In the genomic region with DNA sequence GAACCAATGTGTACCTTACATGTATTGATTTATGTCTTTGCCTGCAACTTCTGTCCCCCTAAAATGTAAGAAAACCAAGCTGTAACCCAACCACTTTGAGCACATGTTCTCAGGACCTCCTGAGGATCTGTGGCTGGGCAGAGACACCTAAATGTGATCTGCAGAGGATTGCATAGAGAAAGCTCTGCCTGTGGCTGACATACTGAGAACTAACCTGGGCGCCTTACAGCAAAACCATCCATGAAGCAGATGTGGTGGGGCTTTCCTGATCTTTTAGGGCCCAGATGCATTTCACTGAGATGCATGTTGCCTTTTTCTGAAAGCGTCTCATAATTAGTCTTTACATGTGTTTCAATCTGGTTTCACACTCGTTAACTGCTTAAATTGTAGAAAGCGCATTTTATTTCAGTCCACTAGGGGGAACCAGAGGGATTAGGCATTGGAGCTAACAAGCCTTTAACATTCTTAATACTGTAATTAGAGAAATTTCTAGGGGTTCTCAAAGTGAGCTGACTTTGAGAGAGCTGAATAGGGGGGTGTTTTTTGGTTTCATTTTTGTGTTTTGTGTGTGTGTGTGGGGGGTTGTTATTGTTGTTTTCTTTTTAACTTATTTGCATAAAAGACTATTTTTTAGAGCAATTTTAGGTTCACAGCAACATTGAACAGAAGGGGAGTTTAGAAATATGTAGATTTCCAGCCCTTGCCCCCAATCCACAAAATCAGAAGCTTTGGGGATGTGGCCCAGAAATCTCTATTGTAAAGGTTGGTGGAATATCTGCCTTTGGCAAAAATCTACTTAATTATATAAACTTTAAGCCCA, we compare ENCODE assay signal across 8 cellular contexts. TPM values are rescaled to one million over a fixed set of nuclear protein-coding genes. Genes with fewer than 3 reads are reported as not detected.
DNase-seq lines count a peak whose midpoint lies in the region; ATAC-seq and TF ChIP-seq lines count a peak whose summit lies in the region.

No MANE protein-coding gene starts in this region.

- H3K36me3 ChIP-seq in OCI-LY3 (replicated peaks; ENCODE audit: low read depth, low read length): no peaks in the 10 kb centered on the region
- H3K36me3 ChIP-seq in right lobe of liver: no peaks in the 10 kb centered on the region

- H4K20me1 ChIP-seq in OCI-LY3 (ENCODE audit: insufficient read depth, low read length): no peaks in the 10 kb centered on the region

- peak overlapping the region; percentile 36; the same call in 1 of the 2 replicates for H3K4me3 ChIP-seq in OCI-LY3 (ENCODE audit: low read length)
- no peak overlapping the region for H3K4me3 ChIP-seq in right lobe of liver

- peak overlapping the region; percentile 51 for H3K4me2 ChIP-seq in OCI-LY3 (ENCODE audit: low read length)

- H3K27me3 Mint-ChIP-seq in activated CD4-positive, alpha-beta T cell treated with anti-CD3 and anti-CD28 coated beads for 36 hours: no peaks in the 10 kb centered on the region
- H3K27me3 Mint-ChIP-seq in chondrocyte (ENCODE audit: low read depth) (no peaks in the 10 kb centered on the region), type B pancreatic cell (no peaks in the 10 kb centered on the region)

- TF ChIP-seq CTCF in OCI-LY3 (IDR thresholded peaks at IDR 0.05; ENCODE audit: low read depth, low read length) (peak; percentile 71), chondrocyte (IDR thresholded peaks at IDR 0.05) (peak; percentile 92), right lobe of liver (IDR thresholded peaks at IDR 0.05) (peak; percentile 71 to 87 (median 82)), type B pancreatic cell (conservative IDR thresholded peaks at IDR 0.05) (peak; percentile 90)

- no peak overlapping the region for H3K9ac ChIP-seq in OCI-LY3 (ENCODE audit: low read length)

- intact Hi-C loops in activated CD4-positive, alpha-beta T cell treated with anti-CD3 and anti-CD28 coated beads for 36 hours (cut with DNase I, micrococcal nuclease): loop anchor here in 1 of 2 experiments (2.0 kb wide), 1 partner anchor 17 kb away; no protein-coding TSS in a partner anchor
- intact Hi-C loops in right lobe of liver (cut with DNase I): no loop called here

- WGBS in right lobe of liver (ENCODE audit: insufficient coverage, low coverage, low lambda C conversion rate, missing lambda C conversion rate): 25% methylated on average over 4 of the region's 4 CpGs

- H3K4me1 ChIP-seq in OCI-LY3 (ENCODE audit: low read length): no peaks in the 10 kb centered on the region
- peaks cover 0 to 5% (median 0%) of the 10 kb centered on the region in 4 donors for H3K4me1 ChIP-seq in right lobe of liver

- CTCF ChIA-PET in activated CD4-positive, alpha-beta T cell treated with anti-CD3 and anti-CD28 coated beads for 36 hours (lab: Charles Lee): interaction anchor here (0.6 to 1.9 kb wide), 35 partner anchors 9 to 739 kb away, joined by 3 to 13 read pairs (median 3); no protein-coding TSS in a partner anchor

- H3K36me3 Mint-ChIP-seq in activated CD4-positive, alpha-beta T cell treated with anti-CD3 and anti-CD28 coated beads for 36 hours (ENCODE audit: low read depth): no peaks in the 10 kb centered on the region
- no peaks in the 10 kb centered on the region for H3K36me3 Mint-ChIP-seq in chondrocyte (ENCODE audit: low read depth)
- no peaks in the 10 kb centered on the region for H3K36me3 Mint-ChIP-seq in type B pancreatic cell

- H3K9me3 ChIP-seq in OCI-LY3 (ENCODE audit: insufficient read depth, low read length): no peaks in the 10 kb centered on the region
- H3K9me3 ChIP-seq in right lobe of liver: no peaks in the 10 kb centered on the region

- H3K27me3 ChIP-seq in OCI-LY3 (ENCODE audit: low read depth, low read length) (no peaks in the 10 kb centered on the region), right lobe of liver (no peaks in the 10 kb centered on the region)

- H3K79me2 ChIP-seq in OCI-LY3 (ENCODE audit: low read length): no peaks in the 10 kb centered on the region

- no peak for DNase-seq in activated CD4-positive, alpha-beta T cell treated with anti-CD3 and anti-CD28 coated beads for 36 hours
- DNase-seq in activated CD4-positive, alpha-beta T cell treated with anti-CD3 and anti-CD28 coated beads, Interleukin-2, amount 50 U/mL, for 4 hours: no peak
- DNase-seq in HuH-7 (ENCODE audit: low spot score) (peak; percentile 48), chondrocyte (ENCODE audit: low spot score) (no peak), right lobe of liver (no peak), type B pancreatic cell (ENCODE audit: extremely low spot score, unreplicated experiment) (no peak)

- H3K9me3 Mint-ChIP-seq in activated CD4-positive, alpha-beta T cell treated with anti-CD3 and anti-CD28 coated beads for 36 hours (ENCODE audit: low read depth): no peaks in the 10 kb centered on the region
- H3K9me3 Mint-ChIP-seq in chondrocyte (ENCODE audit: low read depth) (no peaks in the 10 kb centered on the region), type B pancreatic cell (no peaks in the 10 kb centered on the region)

- peak; percentile 86 for ATAC-seq in activated CD4-positive, alpha-beta T cell treated with anti-CD3 and anti-CD28 coated beads for 36 hours
- peak; percentile 84 for ATAC-seq in GM21717 (IDR thresholded peaks at IDR 0.05; ENCODE audit: unreplicated experiment)
- ATAC-seq in right lobe of liver: peak; percentile 80 to 90 (median 88)

- no peak overlapping the region for H3K4me3 Mint-ChIP-seq in activated CD4-positive, alpha-beta T cell treated with anti-CD3 and anti-CD28 coated beads for 36 hours
- no peak overlapping the region for H3K4me3 Mint-ChIP-seq in chondrocyte (ENCODE audit: unreplicated experiment)
- no peak overlapping the region for H3K4me3 Mint-ChIP-seq in type B pancreatic cell

- TF ChIP-seq POLR2A in right lobe of liver (IDR thresholded peaks at IDR 0.05): no peak

- no peak overlapping the region for H3K27ac ChIP-seq in OCI-LY3 (ENCODE audit: low read length)
- H3K27ac ChIP-seq in right lobe of liver: no peak overlapping the region

- POLR2A ChIA-PET in activated CD4-positive, alpha-beta T cell treated with anti-CD3 and anti-CD28 coated beads for 36 hours (lab: Charles Lee): interaction anchor here (0.6 kb wide), 2 partner anchors 55 to 593 kb away, joined by 3 to 4 read pairs; no protein-coding TSS in a partner anchor

- no peak overlapping the region for H3K27ac Mint-ChIP-seq in activated CD4-positive, alpha-beta T cell treated with anti-CD3 and anti-CD28 coated beads for 36 hours
- H3K27ac Mint-ChIP-seq in chondrocyte (ENCODE audit: unreplicated experiment) (peak overlapping the region; percentile 81), type B pancreatic cell (peak overlapping the region; percentile 44)

- H3K4me1 Mint-ChIP-seq in activated CD4-positive, alpha-beta T cell treated with anti-CD3 and anti-CD28 coated beads for 36 hours: peaks cover 6% of the 10 kb centered on the region
- peaks cover 22% of the 10 kb centered on the region for H3K4me1 Mint-ChIP-seq in chondrocyte (ENCODE audit: low read depth)
- H3K4me1 Mint-ChIP-seq in type B pancreatic cell (ENCODE audit: unreplicated experiment): peaks cover 21% of the 10 kb centered on the region

- H2AFZ ChIP-seq in OCI-LY3 (ENCODE audit: low read depth, low read length): no peak overlapping the region

RNA-seq across cellular contexts. Expression of a gene that starts 50.9 kb away (rescaled TPM):
- 10 to 100 TPM; 13.8 to 14.5 TPM for total RNA-seq in activated CD4-positive, alpha-beta T cell treated with anti-CD3 and anti-CD28 coated beads for 36 hours
- total RNA-seq in chondrocyte: 0.52 to 0.68 TPM (median 0.56 TPM) in 3 replicates
- 1 to 10 TPM; 2.5 to 5.0 (median 3.2) TPM for total RNA-seq in right lobe of liver
- total RNA-seq in type B pancreatic cell (ENCODE audit: low replicate concordance): 3.4 and 7.5 TPM in 2 replicates
